Comparison of ENCODE assay signal across 2 cellular contexts in the genomic region with DNA sequence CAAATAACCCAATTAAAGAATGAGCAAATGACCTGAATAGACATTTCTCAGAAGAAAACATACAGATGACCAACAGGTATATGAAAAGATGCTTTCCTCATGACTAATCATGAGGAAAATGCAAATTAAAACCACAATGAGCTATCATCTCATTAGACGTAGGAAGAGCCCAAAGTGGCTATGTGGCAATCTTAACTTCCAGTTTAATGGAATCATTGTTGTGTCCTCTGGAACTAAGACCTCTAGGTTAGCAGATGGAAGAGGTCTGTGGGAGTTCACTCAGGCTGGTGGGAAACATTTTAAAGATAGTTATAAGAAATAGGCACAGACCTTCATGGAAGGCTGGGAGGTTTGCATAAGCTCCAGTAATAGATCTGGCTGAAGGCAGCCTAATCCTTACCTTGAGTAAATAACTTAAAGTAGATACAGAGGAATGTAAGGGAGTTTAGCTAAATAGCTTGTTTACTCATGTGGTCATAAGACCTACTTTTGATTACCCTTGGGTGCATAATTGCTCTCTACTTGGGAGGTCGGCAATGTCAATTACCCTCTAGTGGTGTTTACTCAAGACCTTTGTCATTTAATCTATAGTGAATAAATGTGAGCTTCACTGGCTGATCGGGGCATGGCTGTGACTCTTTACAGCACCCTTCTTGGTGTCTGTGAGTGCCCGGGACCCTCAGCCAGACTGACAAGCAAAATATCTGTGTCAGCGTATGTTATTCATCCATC.
TF ChIP-seq lines count a peak whose summit lies in the region.

No MANE protein-coding gene starts in this region.

TF ChIP-seq in SK-N-SH treated with all-trans-retinoic acid at 6 μM for 48 hours, 23 proteins besides CTCF, POLR2A, EP300 and RAD21:
- TF ChIP-seq GLIS3 (CRISPR knock-in tag; IDR thresholded peaks at IDR 0.05) (no peak), OSR1 (CRISPR knock-in tag; IDR thresholded peaks at IDR 0.05) (no peak), POU6F1 (CRISPR knock-in tag; IDR thresholded peaks at IDR 0.05; ENCODE audit: borderline replicate concordance, low read depth) (no peak), ISL1 (CRISPR knock-in tag; IDR thresholded peaks at IDR 0.05) (peak; percentile 39; the same call in 1 of the 2 replicates), CREB5 (CRISPR knock-in tag; IDR thresholded peaks at IDR 0.05; ENCODE audit: low read depth) (no peak)

TF ChIP-seq in SK-N-SH, 30 proteins besides CTCF, POLR2A, EP300 and RAD21:
- TF ChIP-seq SIN3A (IDR thresholded peaks at IDR 0.05; ENCODE audit: borderline replicate concordance, low read depth, low read length) (no peak), GATA2 (CRISPR knock-in tag; IDR thresholded peaks at IDR 0.05) (no peak), MEF2A (IDR thresholded peaks at IDR 0.05; ENCODE audit: borderline replicate concordance, low read depth) (no peak), TEAD4 (IDR thresholded peaks at IDR 0.05; ENCODE audit: borderline replicate concordance, insufficient read depth) (no peak), USF2 (IDR thresholded peaks at IDR 0.05; ENCODE audit: borderline replicate concordance, low read depth, low read length) (no peak)
- TF ChIP-seq, protein P1, sequence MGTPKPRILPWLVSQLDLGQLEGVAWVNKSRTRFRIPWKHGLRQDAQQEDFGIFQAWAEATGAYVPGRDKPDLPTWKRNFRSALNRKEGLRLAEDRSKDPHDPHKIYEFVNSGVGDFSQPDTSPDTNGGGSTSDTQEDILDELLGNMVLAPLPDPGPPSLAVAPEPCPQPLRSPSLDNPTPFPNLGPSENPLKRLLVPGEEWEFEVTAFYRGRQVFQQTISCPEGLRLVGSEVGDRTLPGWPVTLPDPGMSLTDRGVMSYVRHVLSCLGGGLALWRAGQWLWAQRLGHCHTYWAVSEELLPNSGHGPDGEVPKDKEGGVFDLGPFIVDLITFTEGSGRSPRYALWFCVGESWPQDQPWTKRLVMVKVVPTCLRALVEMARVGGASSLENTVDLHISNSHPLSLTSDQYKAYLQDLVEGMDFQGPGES (IDR thresholded peaks at IDR 0.05; ENCODE audit: low read depth, low read length), result no peak
TF ChIP-seq in SK-N-SH: peak in this region for 0.
